In the genomic region with DNA sequence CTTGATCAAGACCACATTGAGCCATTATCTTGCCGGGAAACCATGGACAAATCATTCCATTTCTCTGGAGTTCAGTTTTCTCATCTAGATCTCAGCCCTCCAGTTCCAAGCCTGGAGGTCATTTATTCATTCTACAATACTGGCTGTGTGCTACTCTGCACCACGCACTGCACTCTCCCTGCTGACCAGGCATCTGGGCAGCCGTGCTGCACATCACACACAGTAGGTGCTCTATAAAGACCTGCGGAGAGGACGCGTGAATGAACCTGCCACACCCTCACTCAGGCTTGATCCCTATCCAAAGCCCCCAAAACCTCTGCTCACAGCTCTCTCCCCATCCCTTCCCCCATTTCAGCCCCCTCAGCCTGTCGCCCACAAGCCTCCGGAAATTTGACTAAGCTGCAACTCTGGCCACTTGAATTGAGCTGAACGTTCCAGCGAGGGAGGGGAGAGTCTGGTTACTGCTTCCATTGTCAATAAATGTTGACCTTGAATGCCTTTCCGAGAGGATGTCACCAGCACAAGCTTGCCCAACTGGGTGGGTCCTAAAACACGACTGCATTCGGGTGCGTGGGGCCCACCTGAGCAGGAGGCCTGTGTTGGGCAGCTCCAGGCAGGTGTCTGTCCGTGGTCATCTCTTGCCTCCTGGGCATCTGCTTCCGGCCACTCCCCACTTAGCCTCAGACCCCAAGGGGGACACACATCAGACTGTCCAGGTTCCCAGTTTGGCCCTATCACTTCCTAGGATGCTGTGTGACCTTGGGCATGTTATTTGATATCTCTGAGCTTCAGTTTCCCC, we compare ENCODE assay signal across 22 cellular contexts. TPM values are rescaled to one million over a fixed set of nuclear protein-coding genes. Genes with fewer than 3 reads are reported as not detected.
A peak's percentile ranks its signal among the peaks of the same experiment; 100 is the strongest.
DNase-seq lines count a peak whose midpoint lies in the region; ATAC-seq, FAIRE-seq and TF ChIP-seq lines count a peak whose summit lies in the region.
"Had no signal": no experiment of that assay in that cellular context is flagged by ENCODE, and none has a peak within 500 bp of the region (broad histone marks: within the 10 kb centered on the region; RNA-seq: fewer than 3 reads in every experiment).

No MANE protein-coding gene starts in this region.

- 2% methylated on average over 16 of the region's 16 CpGs for WGBS in K562 (ENCODE audit: insufficient coverage, low coverage, missing lambda C conversion rate)
- WGBS in HepG2 (ENCODE audit: low lambda C conversion rate) = 28% methylated on average over 9 of the region's 16 CpGs

- TF ChIP-seq CTCF in 22Rv1 (IDR thresholded peaks at IDR 0.05) (no peak), GM23338 (conservative IDR thresholded peaks at IDR 0.05; ENCODE audit: low read depth in 2 of 2) (no peak), K562 (IDR thresholded peaks at IDR 0.05 in 2 of 3, conservative IDR thresholded peaks at IDR 0.05 in 1 of 3; ENCODE audit: insufficient read depth in 2 of 3, low read depth in 1 of 3, low read length in 3 of 3) (no peak), HepG2 (CRISPR knock-in tag; IDR thresholded peaks at IDR 0.05) (no peak)

- H3K79me2 ChIP-seq in GM23338 (replicated peaks; ENCODE audit: insufficient read depth) (no peaks in the 10 kb centered on the region), K562 (ENCODE audit: control insufficient read depth, insufficient read depth, low read length) (no peaks in the 10 kb centered on the region), HepG2 (ENCODE audit: insufficient read depth, low read length) (no peaks in the 10 kb centered on the region)

- intact Hi-C loops in K562 (cut with micrococcal nuclease) (no loop called here), HepG2 (cut with micrococcal nuclease; ENCODE audit: unreplicated experiment) (no loop called here)

- no peaks in the 10 kb centered on the region for H3K27me3 ChIP-seq in GM23338 (ENCODE audit: insufficient read depth)
- H3K27me3 ChIP-seq in K562 (ENCODE audit: control insufficient read depth in 2 of 2, insufficient read depth in 2 of 2, low read length in 2 of 2) = peaks cover 36 to 67% of the 10 kb centered on the region in 2 experiments
- peaks cover 8 to 68% of the 10 kb centered on the region in 2 experiments; a peak in 3 of 5 replicates for H3K27me3 ChIP-seq in HepG2 (ENCODE audit: control insufficient read depth in 1 of 2, insufficient read depth in 2 of 2, low read length in 2 of 2)
- H3K27me3 ChIP-seq: BLaER1, Peyer's patch had no signal

- TF ChIP-seq POLR2A in K562 (conservative IDR thresholded peaks at IDR 0.05) (no peak), HepG2 (IDR thresholded peaks at IDR 0.05; ENCODE audit: insufficient read depth in 1 of 2, low read depth in 2 of 2, low read length in 2 of 2) (no peak)

- H3K9me3 ChIP-seq in K562 (replicated peaks; ENCODE audit: control insufficient read depth, insufficient read depth, low read depth, low read length) = peaks cover under 1% of the 10 kb centered on the region; the same call in 1 of the 2 replicates
- H3K9me3 ChIP-seq in HepG2 (ENCODE audit: low read length) = no peaks in the 10 kb centered on the region
- H3K9me3 ChIP-seq: BLaER1, Peyer's patch, SK-N-SH had no signal

- no peak overlapping the region for H3K27ac Mint-ChIP-seq in GM23338
- H3K27ac Mint-ChIP-seq: CD8-positive, alpha-beta T cell had no signal

- H3F3A ChIP-seq in GM23338 (replicated peaks; ENCODE audit: low read depth) = no peaks in the 10 kb centered on the region

- no peaks in the 10 kb centered on the region for H3K9me2 ChIP-seq in GM23338 (ENCODE audit: insufficient read depth)
- H3K9me2 ChIP-seq: SK-N-SH had no signal

- no TSS peak for BruUV-seq in K562 (replicated peaks; lab: Mats Ljungman, UMichigan)
- no TSS peak for BruUV-seq in HepG2 (replicated peaks; lab: Mats Ljungman, UMichigan)

- no peaks in the 10 kb centered on the region for H3K9me1 ChIP-seq in K562 (ENCODE audit: control insufficient read depth, insufficient read depth, low read length)

- H3K4me3 Mint-ChIP-seq in GM23338 = no peak overlapping the region
- H3K4me3 Mint-ChIP-seq: CD8-positive, alpha-beta T cell had no signal

- no peaks in the 10 kb centered on the region for H3K36me3 Mint-ChIP-seq in GM23338 (ENCODE audit: low read depth)
- H3K36me3 Mint-ChIP-seq: CD8-positive, alpha-beta T cell had no signal

- peaks cover 14% of the 10 kb centered on the region for H3K27me3 Mint-ChIP-seq in GM23338 (ENCODE audit: insufficient read depth, low read depth, poor library complexity)

- H3K9ac ChIP-seq in K562 (ENCODE audit: insufficient read depth in 1 of 2, low read depth in 2 of 2, low read length in 2 of 2) = no peak overlapping the region
- H3K9ac ChIP-seq in HepG2 (ENCODE audit: insufficient read depth, low read depth, low read length) = no peak overlapping the region
- H3K9ac ChIP-seq: BLaER1, SK-N-SH had no signal

- H2AFZ ChIP-seq in GM23338 (0 out of 2 replicates have a peak overlapping the region, but pooled peaks have one; percentile 81), K562 (ENCODE audit: low read depth, low read length) (no peak overlapping the region), HepG2 (ENCODE audit: low read length) (no peak overlapping the region)

- no peaks in the 10 kb centered on the region for H3K9me3 Mint-ChIP-seq in GM23338
- H3K9me3 Mint-ChIP-seq: CD8-positive, alpha-beta T cell had no signal

- POLR2A ChIA-PET in K562 (lab: Yijun Ruan, JAX) (interaction anchor here (0.5 to 1.1 kb wide), 4 partner anchors 24 to 1547 kb away, joined by 3 to 4 read pairs (median 4); no protein-coding TSS in a partner anchor), HepG2 (lab: Yijun Ruan, JAX) (interaction anchor here (0.6 kb wide), 1 partner anchor 60 kb away, joined by 4 read pairs; no protein-coding TSS in a partner anchor)

- ATAC-seq in GM23338 (no peak), K562 (no peak), HepG2 (peak; percentile 39), GM21381 (IDR thresholded peaks at IDR 0.05; ENCODE audit: unreplicated experiment) (no peak), HG03520 (IDR thresholded peaks at IDR 0.05; ENCODE audit: unreplicated experiment) (no peak)
- ATAC-seq: CD8-positive, alpha-beta T cell had no signal

- no peak for TF ChIP-seq RAD21 in K562 (CRISPR knock-in tag; conservative IDR thresholded peaks at IDR 0.05 in 1 of 2, IDR thresholded peaks at IDR 0.05 in 1 of 2)
- no peak for TF ChIP-seq RAD21 in HepG2 (CRISPR knock-in tag; IDR thresholded peaks at IDR 0.05)

- H3K4me1 ChIP-seq in GM23338 (ENCODE audit: insufficient read depth) = peaks cover 8% of the 10 kb centered on the region
- peaks cover 0 to 18% of the 10 kb centered on the region in 2 experiments; a peak in 2 of 5 replicates for H3K4me1 ChIP-seq in K562 (replicated peaks in 1 of 2; ENCODE audit: control insufficient read depth in 2 of 2, insufficient read depth in 2 of 2, low read length in 2 of 2)
- peaks cover 50% of the 10 kb centered on the region for H3K4me1 ChIP-seq in HepG2 (ENCODE audit: insufficient read depth, low read length)
- H3K4me1 ChIP-seq: BLaER1, Peyer's patch had no signal

- CTCF ChIA-PET in K562 (lab: Yijun Ruan, JAX; ENCODE audit: low intra/inter-chr PET ratio) (no interaction called here), HepG2 (lab: Yijun Ruan, JAX; ENCODE audit: low intra/inter-chr PET ratio, low total read pairs) (no interaction called here)

- peak overlapping the region; percentile 23; the same call in 1 of the 2 replicates for H3K4me2 ChIP-seq in GM23338
- no peak overlapping the region for H3K4me2 ChIP-seq in K562 (ENCODE audit: insufficient read depth, low read length)
- peak overlapping the region; percentile 19; the same call in 1 of the 2 replicates for H3K4me2 ChIP-seq in HepG2 (ENCODE audit: low read depth, low read length)
- H3K4me2 ChIP-seq: BLaER1, SK-N-SH had no signal

- H3K4me1 Mint-ChIP-seq in GM23338 = peaks cover 46% of the 10 kb centered on the region

- DNase-seq in GM23338 (ENCODE audit: low spot score) (no peak), K562 (ENCODE audit: extremely low read depth in 1 of 4, low spot score in 3 of 4) (no peak), HepG2 (ENCODE audit: low spot score) (peak; percentile 47)
- no peak for DNase-seq in activated naive CD4-positive, alpha-beta T cell treated with anti-CD3 and anti-CD28 coated beads, Interleukin-2, amount 50 U/mL, for 16 hours
- DNase-seq in activated naive CD4-positive, alpha-beta T cell (lab: John Stamatoyannopoulos, UW) = no peak
- DNase-seq: Calu3; CD8-positive, alpha-beta T cell; NCI-H1092 treated with DMSO at 0.1 percent for 48 hours; NCI-H2081 treated with DMSO at 0.1 percent for 48 hours; NK-92 treated with Interleukin-12 subunit alpha and Interleukin-12 subunit beta, amount 100 ng/mL, for 24 hours; Peyer's patch; Right ventricle myocardium superior; SK-N-SH had no signal

- H3K27ac ChIP-seq in 22Rv1 = peak overlapping the region; percentile 26; the same call in 1 of the 2 replicates
- no peak overlapping the region for H3K27ac ChIP-seq in GM23338 (ENCODE audit: low read depth)
- no peak overlapping the region for H3K27ac ChIP-seq in K562 (ENCODE audit: extremely low read depth, low read depth, low read length)
- no peak overlapping the region for H3K27ac ChIP-seq in HepG2 (ENCODE audit: extremely low read length, insufficient read depth, low read length)
- H3K27ac ChIP-seq: BLaER1, Peyer's patch had no signal

- in situ Hi-C loops in K562 (cut with MboI) = no loop called here
- in situ Hi-C loops in HepG2 (cut with HindIII; ENCODE audit: extremely low pct_ligation_motif_present, low pct_unique_long_range_greater_than_20kb) = no loop called here

- no peaks in the 10 kb centered on the region for H4K20me1 ChIP-seq in GM23338 (replicated peaks; ENCODE audit: insufficient read depth)
- peaks cover 21% of the 10 kb centered on the region for H4K20me1 ChIP-seq in K562 (replicated peaks; ENCODE audit: control insufficient read depth, insufficient read depth, low read length)
- H4K20me1 ChIP-seq in HepG2 (ENCODE audit: insufficient read depth, low read length) = no peaks in the 10 kb centered on the region
- H4K20me1 ChIP-seq: BLaER1 had no signal

- H3K36me3 ChIP-seq in GM23338 (ENCODE audit: insufficient read depth) (no peaks in the 10 kb centered on the region), K562 (ENCODE audit: control insufficient read depth, insufficient read depth, low read length) (no peaks in the 10 kb centered on the region), HepG2 (replicated peaks in 1 of 2; ENCODE audit: control insufficient read depth in 1 of 2, insufficient read depth in 2 of 2, low read length in 2 of 2) (no peaks in the 10 kb centered on the region)
- H3K36me3 ChIP-seq: BLaER1, Peyer's patch had no signal

- TF ChIP-seq EP300 in K562 (IDR thresholded peaks at IDR 0.05; ENCODE audit: low read length) (no peak), HepG2 (IDR thresholded peaks at IDR 0.05; ENCODE audit: low read depth in 2 of 2, low read length in 2 of 2) (no peak), HepG2 (CRISPR knock-in tag; IDR thresholded peaks at IDR 0.05; ENCODE audit: borderline replicate concordance) (no peak)

- no peak overlapping the region for H3K4me3 ChIP-seq in GM23338
- H3K4me3 ChIP-seq in K562 = no peak overlapping the region
- no peak overlapping the region; a peak in 1 of 6 replicates for H3K4me3 ChIP-seq in HepG2 (replicated peaks in 1 of 3; ENCODE audit: insufficient read depth in 1 of 3, low read depth in 2 of 3, low read length in 3 of 3)
- H3K4me3 ChIP-seq: BLaER1, Peyer's patch had no signal

- FAIRE-seq in K562 (lab: Jason Lieb, UNC) = no peak
- FAIRE-seq in HepG2 (lab: Jason Lieb, UNC) = peak; percentile 26
- FAIRE-seq: GM12891, GM18507, H54, HTR-8/SVneo had no signal

RNA-seq across cellular contexts. Expression of a gene that starts 17.8 kb away (rescaled TPM):
- 0.08 and 2.0 TPM in 2 replicates for total RNA-seq in GM23338 (2014; rRNA removed; shearing (Covaris generic))
- polyA plus RNA-seq in GM23338 (2016; fragmentation: Nextera tagmentation; extraction: Ambion mirVana) = 0.61 and 0.83 TPM in 2 replicates
- not detected in 2 replicates for total RNA-seq in K562 (2011; cell fraction: chromatin; rRNA removed; ENCODE audit: low replicate concordance)
- not detected in 2 replicates for total RNA-seq in K562 (2011; cell fraction: nucleolus; rRNA removed)
- total RNA-seq in K562 (2011; cell fraction: nucleoplasm; rRNA removed) = 0.15 TPM in 1 of 2 replicates, not detected in the other
- total RNA-seq in K562 (2014; rRNA removed) = not detected in 2 replicates
- not detected in 2 replicates for total RNA-seq in K562 (2014; rRNA removed; fragmentation: Illumina TruSeq; extraction: Trizol)
- not detected in 2 replicates for total RNA-seq in K562 (2015; rRNA removed; fragmentation: Illumina TruSeq; extraction: Trizol)
- not detected in 2 replicates for total RNA-seq in K562 (2021)
- polyA plus RNA-seq in K562 (2011; rRNA removed) = not detected in 2 replicates
- 0.07 and 0.76 TPM in 2 replicates for polyA plus RNA-seq in K562 (2011; cell fraction: cytosol; rRNA removed)
- polyA plus RNA-seq in K562 (2011; cell fraction: nucleus; rRNA removed) = not detected in 2 replicates
- 0.09 and 0.17 TPM in 2 replicates for polyA plus RNA-seq in K562 (2012)
- polyA plus RNA-seq in K562 (2014; fragmentation: Illumina TruSeq; extraction: Trizol) = not detected in 2 replicates
- under 1 TPM in 1 of 2 experiments, not detected in 1; 0.10 TPM for polyA plus RNA-seq in K562 (2014; fragmentation: Nextera tagmentation; extraction: Ambion mirVana)
- polyA plus RNA-seq in K562 (2014; rRNA removed) = 0.01 TPM in 1 of 2 replicates, not detected in the other
- polyA minus RNA-seq in K562 (2011; rRNA and poly(A)+ RNA removed) = not detected in 2 replicates
- polyA minus RNA-seq in K562 (2011; cell fraction: cytosol; rRNA and poly(A)+ RNA removed) = not detected in 2 replicates
- polyA minus RNA-seq in K562 (2011; cell fraction: nucleus; rRNA and poly(A)+ RNA removed) = not detected in 2 replicates
- total RNA-seq in HepG2 (2016; rRNA removed; fragmentation: Illumina TruSeq; extraction: Trizol) = not detected in 2 replicates
- total RNA-seq in HepG2 (2016; cell fraction: cytosol; rRNA removed; fragmentation: Illumina TruSeq; extraction: Trizol; ENCODE audit: low read depth) = not detected in 2 replicates
- not detected in 2 replicates for total RNA-seq in HepG2 (2016; cell fraction: insoluble cytoplasmic fraction; rRNA removed; fragmentation: Illumina TruSeq; extraction: Trizol)
- total RNA-seq in HepG2 (2016; cell fraction: membrane; rRNA removed; fragmentation: Illumina TruSeq; extraction: Trizol) = not detected in 2 replicates
- not detected in 2 replicates for total RNA-seq in HepG2 (2016; cell fraction: nucleus; rRNA removed; fragmentation: Illumina TruSeq; extraction: Trizol)
- polyA plus RNA-seq in HepG2 (2011; rRNA removed) = not detected in 2 replicates
- 0.01 and 0.03 TPM in 2 replicates for polyA plus RNA-seq in HepG2 (2011; cell fraction: cytosol; rRNA removed)
- polyA plus RNA-seq in HepG2 (2011; cell fraction: nucleus; rRNA removed) = 0.21 TPM in 1 of 2 replicates, not detected in the other
- not detected in 2 replicates for polyA plus RNA-seq in HepG2 (2012)
- not detected in 2 replicates for polyA plus RNA-seq in HepG2 (2016; cell fraction: cytosol; fragmentation: Illumina TruSeq; extraction: Trizol; ENCODE audit: low read depth)
- not detected in 2 replicates for polyA plus RNA-seq in HepG2 (2016; cell fraction: insoluble cytoplasmic fraction; fragmentation: Illumina TruSeq; extraction: Trizol; ENCODE audit: low read depth)
- polyA plus RNA-seq in HepG2 (2016; cell fraction: membrane; fragmentation: Illumina TruSeq; extraction: Trizol; ENCODE audit: low read depth) = not detected in 2 replicates
- not detected in 2 replicates for polyA plus RNA-seq in HepG2 (2016; cell fraction: nucleus; fragmentation: Illumina TruSeq; extraction: Trizol; ENCODE audit: insufficient read depth, low read depth)
- polyA minus RNA-seq in HepG2 (2011; rRNA and poly(A)+ RNA removed; ENCODE audit: low replicate concordance) = 0.65 TPM in 1 of 2 replicates, not detected in the other
- polyA minus RNA-seq in HepG2 (2011; cell fraction: cytosol; rRNA and poly(A)+ RNA removed) = not detected in 2 replicates
- polyA minus RNA-seq in HepG2 (2011; cell fraction: nucleus; rRNA and poly(A)+ RNA removed) = not detected in 2 replicates
- total RNA-seq: A673; Calu3; CD8-positive, alpha-beta T cell had no signal

RNA-seq across cellular contexts. Expression of a gene that starts 43.0 kb away (rescaled TPM):
- total RNA-seq in GM23338 (2014; rRNA removed; shearing (Covaris generic)) = 1.8 and 2.1 TPM in 2 replicates
- polyA plus RNA-seq in GM23338 (2016; fragmentation: Nextera tagmentation; extraction: Ambion mirVana) (0.89 and 1.4 TPM in 2 replicates), K562 (2011; rRNA removed) (3.7 and 5.6 TPM in 2 replicates), K562 (2014; fragmentation: Illumina TruSeq; extraction: Trizol) (5.1 and 5.9 TPM in 2 replicates), K562 (2014; fragmentation: Nextera tagmentation; extraction: Ambion mirVana) (1 to 10 TPM; 6.3 to 6.9 TPM), K562 (2014; rRNA removed) (5.2 and 5.8 TPM in 2 replicates), HepG2 (2011; rRNA removed) (2.0 and 2.2 TPM in 2 replicates)
- total RNA-seq in K562 (2011; cell fraction: chromatin; rRNA removed; ENCODE audit: low replicate concordance) = 6.1 and 8.1 TPM in 2 replicates
- 10.5 and 11.7 TPM in 2 replicates for total RNA-seq in K562 (2011; cell fraction: nucleolus; rRNA removed)
- total RNA-seq in K562 (2011; cell fraction: nucleoplasm; rRNA removed) = 9.2 and 11.8 TPM in 2 replicates
- total RNA-seq in K562 (2014; rRNA removed) (3.7 and 4.3 TPM in 2 replicates), K562 (2014; rRNA removed; fragmentation: Illumina TruSeq; extraction: Trizol) (4.4 and 4.6 TPM in 2 replicates), K562 (2015; rRNA removed; fragmentation: Illumina TruSeq; extraction: Trizol) (4.9 TPM in 2 replicates), K562 (2021) (5.1 and 5.6 TPM in 2 replicates), HepG2 (2016; rRNA removed; fragmentation: Illumina TruSeq; extraction: Trizol) (1.8 and 2.5 TPM in 2 replicates)
- 3.5 and 4.3 TPM in 2 replicates for polyA plus RNA-seq in K562 (2011; cell fraction: cytosol; rRNA removed)
- 2.3 and 3.5 TPM in 2 replicates for polyA plus RNA-seq in K562 (2011; cell fraction: nucleus; rRNA removed)
- 4.0 and 5.4 TPM in 2 replicates for polyA plus RNA-seq in K562 (2012)
- polyA minus RNA-seq in K562 (2011; rRNA and poly(A)+ RNA removed) = 4.7 and 5.3 TPM in 2 replicates
- 1.1 and 1.9 TPM in 2 replicates for polyA minus RNA-seq in K562 (2011; cell fraction: cytosol; rRNA and poly(A)+ RNA removed)
- 2.7 and 4.7 TPM in 2 replicates for polyA minus RNA-seq in K562 (2011; cell fraction: nucleus; rRNA and poly(A)+ RNA removed)
- total RNA-seq in HepG2 (2016; cell fraction: cytosol; rRNA removed; fragmentation: Illumina TruSeq; extraction: Trizol; ENCODE audit: low read depth) = 1.6 and 1.7 TPM in 2 replicates
- total RNA-seq in HepG2 (2016; cell fraction: insoluble cytoplasmic fraction; rRNA removed; fragmentation: Illumina TruSeq; extraction: Trizol) = 2.2 and 3.0 TPM in 2 replicates
- total RNA-seq in HepG2 (2016; cell fraction: membrane; rRNA removed; fragmentation: Illumina TruSeq; extraction: Trizol) = 2.1 and 3.4 TPM in 2 replicates
- 2.6 and 3.0 TPM in 2 replicates for total RNA-seq in HepG2 (2016; cell fraction: nucleus; rRNA removed; fragmentation: Illumina TruSeq; extraction: Trizol)
- 1.4 and 1.7 TPM in 2 replicates for polyA plus RNA-seq in HepG2 (2011; cell fraction: cytosol; rRNA removed)
- 1.3 and 2.3 TPM in 2 replicates for polyA plus RNA-seq in HepG2 (2011; cell fraction: nucleus; rRNA removed)
- 1.7 and 2.6 TPM in 2 replicates for polyA plus RNA-seq in HepG2 (2012)
- polyA plus RNA-seq in HepG2 (2016; cell fraction: cytosol; fragmentation: Illumina TruSeq; extraction: Trizol; ENCODE audit: low read depth) = 0.54 and 0.63 TPM in 2 replicates
- 1.6 and 1.7 TPM in 2 replicates for polyA plus RNA-seq in HepG2 (2016; cell fraction: insoluble cytoplasmic fraction; fragmentation: Illumina TruSeq; extraction: Trizol; ENCODE audit: low read depth)
- polyA plus RNA-seq in HepG2 (2016; cell fraction: membrane; fragmentation: Illumina TruSeq; extraction: Trizol; ENCODE audit: low read depth) = 0.76 and 1.1 TPM in 2 replicates
- polyA plus RNA-seq in HepG2 (2016; cell fraction: nucleus; fragmentation: Illumina TruSeq; extraction: Trizol; ENCODE audit: insufficient read depth, low read depth) = 2.7 and 2.8 TPM in 2 replicates
- polyA minus RNA-seq in HepG2 (2011; rRNA and poly(A)+ RNA removed; ENCODE audit: low replicate concordance) = 2.9 and 10.2 TPM in 2 replicates
- polyA minus RNA-seq in HepG2 (2011; cell fraction: cytosol; rRNA and poly(A)+ RNA removed) = 0.97 and 2.2 TPM in 2 replicates
- polyA minus RNA-seq in HepG2 (2011; cell fraction: nucleus; rRNA and poly(A)+ RNA removed) = 2.8 and 3.5 TPM in 2 replicates

RNA-seq across cellular contexts. Expression of a gene that starts 57.6 kb away (rescaled TPM):
- total RNA-seq in GM23338 (2014; rRNA removed; shearing (Covaris generic)) = 30.0 and 37.0 TPM in 2 replicates
- 10.2 TPM in 2 replicates for polyA plus RNA-seq in GM23338 (2016; fragmentation: Nextera tagmentation; extraction: Ambion mirVana)
- 15.1 and 38.6 TPM in 2 replicates for total RNA-seq in K562 (2011; cell fraction: chromatin; rRNA removed; ENCODE audit: low replicate concordance)
- 21.6 and 25.2 TPM in 2 replicates for total RNA-seq in K562 (2011; cell fraction: nucleolus; rRNA removed)
- total RNA-seq in K562 (2011; cell fraction: nucleoplasm; rRNA removed) = 21.0 and 24.7 TPM in 2 replicates
- 7.3 and 9.4 TPM in 2 replicates for total RNA-seq in K562 (2014; rRNA removed)
- total RNA-seq in K562 (2014; rRNA removed; fragmentation: Illumina TruSeq; extraction: Trizol) = 1.4 and 2.1 TPM in 2 replicates
- 4.7 and 4.9 TPM in 2 replicates for total RNA-seq in K562 (2015; rRNA removed; fragmentation: Illumina TruSeq; extraction: Trizol)
- 13.4 and 14.4 TPM in 2 replicates for total RNA-seq in K562 (2021)
- 1.7 and 3.6 TPM in 2 replicates for polyA plus RNA-seq in K562 (2011; rRNA removed)
- polyA plus RNA-seq in K562 (2011; cell fraction: cytosol; rRNA removed) = 2.0 and 3.8 TPM in 2 replicates
- 7.3 and 13.2 TPM in 2 replicates for polyA plus RNA-seq in K562 (2011; cell fraction: nucleus; rRNA removed)
- polyA plus RNA-seq in K562 (2012) = 6.2 and 8.4 TPM in 2 replicates
- 3.7 and 7.7 TPM in 2 replicates for polyA plus RNA-seq in K562 (2014; fragmentation: Illumina TruSeq; extraction: Trizol)
- under 1 TPM; 0.01 to 0.04 TPM for polyA plus RNA-seq in K562 (2014; fragmentation: Nextera tagmentation; extraction: Ambion mirVana)
- polyA plus RNA-seq in K562 (2014; rRNA removed) = 4.8 and 6.3 TPM in 2 replicates
- polyA minus RNA-seq in K562 (2011; rRNA and poly(A)+ RNA removed) = 5.1 and 5.7 TPM in 2 replicates
- polyA minus RNA-seq in K562 (2011; cell fraction: cytosol; rRNA and poly(A)+ RNA removed) = 5.6 and 7.4 TPM in 2 replicates
- polyA minus RNA-seq in K562 (2011; cell fraction: nucleus; rRNA and poly(A)+ RNA removed) = 8.1 and 10.1 TPM in 2 replicates
- total RNA-seq in HepG2 (2016; rRNA removed; fragmentation: Illumina TruSeq; extraction: Trizol) = 5.9 and 9.0 TPM in 2 replicates
- total RNA-seq in HepG2 (2016; cell fraction: cytosol; rRNA removed; fragmentation: Illumina TruSeq; extraction: Trizol; ENCODE audit: low read depth) = 3.1 and 3.3 TPM in 2 replicates
- total RNA-seq in HepG2 (2016; cell fraction: insoluble cytoplasmic fraction; rRNA removed; fragmentation: Illumina TruSeq; extraction: Trizol) = 5.1 and 8.3 TPM in 2 replicates
- total RNA-seq in HepG2 (2016; cell fraction: membrane; rRNA removed; fragmentation: Illumina TruSeq; extraction: Trizol) = 5.3 and 5.9 TPM in 2 replicates
- total RNA-seq in HepG2 (2016; cell fraction: nucleus; rRNA removed; fragmentation: Illumina TruSeq; extraction: Trizol) = 10.1 and 11.1 TPM in 2 replicates
- polyA plus RNA-seq in HepG2 (2011; rRNA removed) = 4.1 and 5.5 TPM in 2 replicates
- polyA plus RNA-seq in HepG2 (2011; cell fraction: cytosol; rRNA removed) = 1.7 and 3.1 TPM in 2 replicates
- polyA plus RNA-seq in HepG2 (2011; cell fraction: nucleus; rRNA removed) = 15.9 and 16.8 TPM in 2 replicates
- 4.7 and 6.8 TPM in 2 replicates for polyA plus RNA-seq in HepG2 (2012)
- 0.32 and 0.37 TPM in 2 replicates for polyA plus RNA-seq in HepG2 (2016; cell fraction: cytosol; fragmentation: Illumina TruSeq; extraction: Trizol; ENCODE audit: low read depth)
- polyA plus RNA-seq in HepG2 (2016; cell fraction: insoluble cytoplasmic fraction; fragmentation: Illumina TruSeq; extraction: Trizol; ENCODE audit: low read depth) = 5.7 and 8.4 TPM in 2 replicates
- polyA plus RNA-seq in HepG2 (2016; cell fraction: membrane; fragmentation: Illumina TruSeq; extraction: Trizol; ENCODE audit: low read depth) = 1.3 and 1.7 TPM in 2 replicates
- 20.5 and 22.7 TPM in 2 replicates for polyA plus RNA-seq in HepG2 (2016; cell fraction: nucleus; fragmentation: Illumina TruSeq; extraction: Trizol; ENCODE audit: insufficient read depth, low read depth)
- 10.1 and 13.6 TPM in 2 replicates for polyA minus RNA-seq in HepG2 (2011; rRNA and poly(A)+ RNA removed; ENCODE audit: low replicate concordance)
- 5.5 and 6.3 TPM in 2 replicates for polyA minus RNA-seq in HepG2 (2011; cell fraction: cytosol; rRNA and poly(A)+ RNA removed)
- polyA minus RNA-seq in HepG2 (2011; cell fraction: nucleus; rRNA and poly(A)+ RNA removed) = 13.2 and 14.7 TPM in 2 replicates
